ENCODE assay signal across 12 cellular contexts in genomic region chr3:81742581-81742980, GRCh38. TPM values are rescaled to one million over a fixed set of nuclear protein-coding genes. Genes with fewer than 3 reads are reported as not detected.
DNase-seq lines count a peak whose midpoint lies in the region; ATAC-seq and TF ChIP-seq lines count a peak whose summit lies in the region.
"Had no signal": no experiment of that assay in that cellular context is flagged by ENCODE, and none has a peak within 500 bp of the region (broad histone marks: within the 10 kb centered on the region; RNA-seq: fewer than 3 reads in every experiment).

No MANE protein-coding gene starts in this region.

- WGBS in mammary epithelial cell (ENCODE audit: low coverage, missing lambda C conversion rate): 0% methylated on average over 6 of the region's 6 CpGs
- 79 to 88% methylated on average over 6 of the region's 6 CpGs for WGBS in upper lobe of left lung, 2 donors

- H4K20me1 ChIP-seq in PC-3 (ENCODE audit: low read length) (no peaks in the 10 kb centered on the region), mammary epithelial cell (ENCODE audit: insufficient read depth, low read length) (no peaks in the 10 kb centered on the region)

- H3F3A ChIP-seq in PC-3 (ENCODE audit: low read length, unreplicated experiment): peaks cover 27% of the 10 kb centered on the region

- TF ChIP-seq EP300 in upper lobe of left lung (IDR thresholded peaks at IDR 0.05): no peak

- H3K9me2 ChIP-seq in PC-3 (replicated peaks; ENCODE audit: low read length): no peaks in the 10 kb centered on the region

- dilution Hi-C loops in mammary epithelial cell (cut with HindIII; ENCODE audit: low sequenced_read_pairs): no loop called here

- H3K4me2 ChIP-seq in PC-3 (ENCODE audit: low read length): peak overlapping the region; percentile 66
- peak overlapping the region; percentile 88 for H3K4me2 ChIP-seq in mammary epithelial cell (ENCODE audit: insufficient read depth, low read depth, low read length)

- TF ChIP-seq POLR2A in upper lobe of left lung (IDR thresholded peaks at IDR 0.05): no peak

- ATAC-seq in PC-3 (no peak), upper lobe of left lung (ENCODE audit: low FRiP score in 2 of 2) (no peak), GM21825 (IDR thresholded peaks at IDR 0.05; ENCODE audit: unreplicated experiment) (no peak), GM21786 (IDR thresholded peaks at IDR 0.05; ENCODE audit: unreplicated experiment) (no peak)

- H3K9ac ChIP-seq in PC-3 (ENCODE audit: low read length) (peak overlapping the region; percentile 26; the same call in 1 of the 2 replicates), mammary epithelial cell (ENCODE audit: insufficient read depth, low read length) (peak overlapping the region; percentile 73)

- H3K9me3 ChIP-seq in PC-3 (ENCODE audit: low read length) (no peaks in the 10 kb centered on the region), mammary epithelial cell (replicated peaks; ENCODE audit: insufficient read depth, low read length) (no peaks in the 10 kb centered on the region), muscle layer of duodenum (ENCODE audit: control insufficient read depth in 1 of 2, low read length in 2 of 2) (no peaks in the 10 kb centered on the region), upper lobe of left lung (no peaks in the 10 kb centered on the region)

- peaks cover 43% of the 10 kb centered on the region for H3K4me1 ChIP-seq in PC-3 (ENCODE audit: insufficient read depth, low read length)
- H3K4me1 ChIP-seq in mammary epithelial cell (ENCODE audit: insufficient read depth, low read length): peaks cover 32% of the 10 kb centered on the region
- H3K4me1 ChIP-seq in muscle layer of duodenum (ENCODE audit: control insufficient read depth in 1 of 2, insufficient read depth in 2 of 2, low read length in 2 of 2): peaks cover 4 to 12% of the 10 kb centered on the region in 2 donors
- peaks cover 10 to 31% (median 19%) of the 10 kb centered on the region in 4 donors for H3K4me1 ChIP-seq in upper lobe of left lung

- TSS peak; percentile 30 for BruUV-seq in PC-3 (replicated peaks; lab: Mats Ljungman, UMichigan)
- TSS peak; percentile 69 for BruUV-seq in mammary epithelial cell (replicated peaks; lab: Mats Ljungman, UMichigan)

- H2AFZ ChIP-seq in PC-3 (ENCODE audit: low read length): no peak overlapping the region
- H2AFZ ChIP-seq in mammary epithelial cell (ENCODE audit: low read depth, low read length): peak overlapping the region; percentile 23

- H3K27me3 ChIP-seq in PC-3 (ENCODE audit: low read length) (no peaks in the 10 kb centered on the region), mammary epithelial cell (ENCODE audit: insufficient read depth, low read length) (no peaks in the 10 kb centered on the region), muscle layer of duodenum (ENCODE audit: low read depth, low read length) (no peaks in the 10 kb centered on the region), upper lobe of left lung (no peaks in the 10 kb centered on the region)

- H3K79me2 ChIP-seq in PC-3 (ENCODE audit: low read length) (peaks cover 66% of the 10 kb centered on the region), mammary epithelial cell (ENCODE audit: insufficient read depth, low read length) (peaks cover 53% of the 10 kb centered on the region)

- intact Hi-C loops in PC-3 (cut with micrococcal nuclease): loop anchor here (5.0 to 10.0 kb wide), 3 partner anchors 75 to 732 kb away; no protein-coding TSS in a partner anchor
- intact Hi-C loops in mammary epithelial cell (cut with micrococcal nuclease): no loop called here

- H3K27ac ChIP-seq in PC-3 (ENCODE audit: low read length): peak overlapping the region; percentile 83
- H3K27ac ChIP-seq in mammary epithelial cell (ENCODE audit: insufficient read depth, low read depth, low read length): peak overlapping the region; percentile 93
- peak overlapping the region; percentile 73 for H3K27ac ChIP-seq in muscle layer of duodenum (ENCODE audit: low read length)
- peak overlapping the region in 3 of 4 donors; percentile 17 to 76 (median 66) for H3K27ac ChIP-seq in upper lobe of left lung

- H3K36me3 ChIP-seq in PC-3 (ENCODE audit: low read depth, low read length): peaks cover 6% of the 10 kb centered on the region
- H3K36me3 ChIP-seq in mammary epithelial cell (ENCODE audit: insufficient read depth, low read length): no peaks in the 10 kb centered on the region
- peaks cover 0 to 8% of the 10 kb centered on the region in 2 donors for H3K36me3 ChIP-seq in muscle layer of duodenum (ENCODE audit: control insufficient read depth in 1 of 2, insufficient read depth in 2 of 2, low read length in 2 of 2)
- H3K36me3 ChIP-seq in upper lobe of left lung: no peaks in the 10 kb centered on the region

- H3K4me3 ChIP-seq in PC-3 (ENCODE audit: low read length) (peak overlapping the region; percentile 31), mammary epithelial cell (replicated peaks in 1 of 3; ENCODE audit: insufficient read depth in 1 of 3, low read depth in 2 of 3, low read length in 3 of 3) (peak overlapping the region in 2 of 3 experiments; percentile 33 to 39), muscle layer of duodenum (ENCODE audit: low read depth in 1 of 2, low read length in 2 of 2) (no peak overlapping the region), upper lobe of left lung (no peak overlapping the region)

- in situ Hi-C loops in mammary epithelial cell (cut with MboI; ENCODE audit: low sequenced_read_pairs in 2 of 2): no loop called here

- POLR2A ChIA-PET in PC-3 (lab: Charles Lee; ENCODE audit: unreplicated experiment): no interaction called here

- no peak for TF ChIP-seq CTCF in PC-3 (conservative IDR thresholded peaks at IDR 0.05; ENCODE audit: low read depth, low read length)
- no peak for TF ChIP-seq CTCF in mammary epithelial cell (conservative IDR thresholded peaks at IDR 0.05 in 1 of 2, IDR thresholded peaks at IDR 0.05 in 1 of 2; ENCODE audit: extremely low read depth in 1 of 2, insufficient read depth in 1 of 2, low read depth in 1 of 2, low read length in 2 of 2)
- no peak for TF ChIP-seq CTCF in upper lobe of left lung (IDR thresholded peaks at IDR 0.05)

- CTCF ChIA-PET in PC-3 (lab: Charles Lee) (no interaction called here), mammary epithelial cell (lab: Charles Lee; ENCODE audit: low non-redundant PET) (no interaction called here)

- DNase-seq in PC-3 (no peak), mammary epithelial cell (no peak), upper lobe of left lung (no peak)
- no peak for DNase-seq in activated CD4-positive, CD25-positive, alpha-beta regulatory T cell (lab: John Stamatoyannopoulos, UW)
- DNase-seq: activated naive CD4-positive, alpha-beta T cell treated with anti-CD3 and anti-CD28 coated beads for 36 hours; head of caudate nucleus; NCI-H1092; posterior cingulate gyrus; T-helper 9 cell had no signal

RNA-seq across cellular contexts. Expression of gene GBE1, which starts 18.9 kb away (rescaled TPM):
- total RNA-seq in PC-3 (2014; rRNA removed) (56.6 and 57.7 TPM in 2 replicates), mammary epithelial cell (10 to 100 TPM; 39.0 to 80.9 TPM), upper lobe of left lung (10 to 100 TPM; 19.9 to 40.9 (median 27.5) TPM)
- polyA plus RNA-seq in mammary epithelial cell: 31.0 TPM
- 33.5 TPM for polyA minus RNA-seq in mammary epithelial cell

Comparison
In these comparisons a context has a peak if more than half of its experiments do, and no peak if none do; other contexts are left out.
1. H3K4me3 ChIP-seq: peak in PC-3 (single experiment) and mammary epithelial cell (2 of 3); none in muscle layer of duodenum (0 of 2) and upper lobe of left lung (0 of 4).
2. Peak in every context shown above with its lines, with median percentiles within 50 percentile points of each other: H3K27ac ChIP-seq.